In the genomic region with DNA sequence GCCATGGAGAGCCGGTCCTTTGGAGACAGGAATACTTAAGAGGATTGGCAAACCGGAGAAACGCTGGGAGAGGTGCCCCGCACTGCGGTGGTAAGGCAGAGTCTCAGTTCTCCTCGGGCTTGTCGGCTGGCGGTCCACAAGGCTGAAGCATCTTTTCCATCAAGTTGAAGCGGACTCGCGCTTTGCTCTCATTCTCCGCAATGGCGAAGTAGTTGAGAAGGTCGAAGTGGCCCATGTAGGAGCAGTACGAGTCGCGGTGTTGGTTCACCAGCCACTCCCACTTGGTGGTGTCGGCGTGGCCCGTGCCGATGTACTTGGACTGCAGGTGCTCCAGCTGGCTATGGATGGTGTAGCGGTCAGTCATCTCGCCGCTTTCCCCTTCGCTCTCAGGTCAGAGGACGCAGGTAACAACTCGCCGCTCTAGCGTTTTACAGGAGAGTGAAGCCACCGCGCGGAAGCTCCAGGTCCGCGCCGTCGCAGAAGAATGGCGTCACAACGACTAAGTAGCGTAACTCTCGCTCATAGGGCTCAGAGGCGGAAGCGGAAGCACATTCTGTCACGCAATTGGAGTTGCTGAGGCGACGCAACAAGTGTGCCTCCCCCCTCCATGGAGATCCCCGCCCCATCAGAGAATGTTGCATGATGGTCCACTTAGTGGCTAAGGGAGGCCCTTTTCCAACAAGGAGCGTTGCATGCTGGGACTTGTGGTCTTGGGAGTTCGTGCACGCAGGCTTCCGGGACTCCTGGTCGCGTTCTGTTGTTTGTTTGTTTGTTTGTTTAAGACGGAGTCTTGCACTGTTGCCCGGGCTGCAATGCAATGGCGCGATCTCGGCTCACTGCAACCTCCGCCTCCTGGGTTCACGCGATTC, we compare ENCODE assay signal across 1 cellular context.
TF ChIP-seq lines count a peak whose summit lies in the region.

A gene (minus strand): TSS at position 440 of the 869 bp plus-strand sequence. CDS start 76 bp downstream, at position 364.

TF ChIP-seq in K562, 482 proteins besides CTCF, POLR2A, EP300 and RAD21 (continued from another document and continues in another):
- TF ChIP-seq ZNF133 (CRISPR knock-in tag; IDR thresholded peaks at IDR 0.05) (no peak), ZNF217 (CRISPR knock-in tag; IDR thresholded peaks at IDR 0.05) (no peak), NUFIP1 (IDR thresholded peaks at IDR 0.05; ENCODE audit: partially characterized antibody) (no peak), JUN (IDR thresholded peaks at IDR 0.05; ENCODE audit: borderline replicate concordance, low read depth, low read length) (peak; percentile 55; the same call in 1 of the 2 replicates), JUN (CRISPR knock-in tag; IDR thresholded peaks at IDR 0.05; ENCODE audit: borderline replicate concordance) (no peak; the same call in 1 of the 2 replicates), ZNF778 (CRISPR knock-in tag; IDR thresholded peaks at IDR 0.05) (no peak), MAZ (CRISPR knock-in tag; conservative IDR thresholded peaks at IDR 0.05 in 1 of 2, IDR thresholded peaks at IDR 0.05 in 1 of 2) (peak; percentile 67 to 91), ZEB2 (IDR thresholded peaks at IDR 0.05) (peak; percentile 64; the same call in 1 of the 2 replicates), ESRRA (IDR thresholded peaks at IDR 0.05; ENCODE audit: borderline replicate concordance, low read depth) (peak; percentile 82), NFIC (IDR thresholded peaks at IDR 0.05) (peak; percentile 49; the same call in 1 of the 2 replicates), CREBBP (IDR thresholded peaks at IDR 0.05; ENCODE audit: low read depth, low read length) (no peak), ZKSCAN8 (CRISPR knock-in tag; IDR thresholded peaks at IDR 0.05) (no peak), XRCC5 (IDR thresholded peaks at IDR 0.05; ENCODE audit: low read depth, low read length) (no peak; the same call in 1 of the 2 replicates), TSC22D4 (tag; IDR thresholded peaks at IDR 0.05) (no peak), KDM2B (CRISPR knock-in tag; IDR thresholded peaks at IDR 0.05) (no peak), ZNF707 (CRISPR knock-in tag; conservative IDR thresholded peaks at IDR 0.05) (no peak), PTRF (tag; IDR thresholded peaks at IDR 0.05) (no peak), HMGN3 (IDR thresholded peaks at IDR 0.05; ENCODE audit: borderline replicate concordance, extremely low read depth, insufficient read length, low read depth, low read length) (no peak), NFE2L1 (tag; IDR thresholded peaks at IDR 0.05; ENCODE audit: borderline replicate concordance, low read depth) (no peak), ZNF408 (CRISPR knock-in tag; IDR thresholded peaks at IDR 0.05; ENCODE audit: low read depth) (no peak), SP2 (IDR thresholded peaks at IDR 0.05; ENCODE audit: extremely low read depth, low read depth, low read length, poor library complexity, severe bottlenecking) (peak; percentile 58), MAFK (IDR thresholded peaks at IDR 0.05; ENCODE audit: low read length) (peak; percentile 59), CBX8 (IDR thresholded peaks at IDR 0.05; ENCODE audit: borderline replicate concordance, extremely low read depth, low read depth, low read length, poor library complexity, severe bottlenecking) (no peak), NEUROD1 (IDR thresholded peaks at IDR 0.05; ENCODE audit: borderline replicate concordance, low read depth, low read length, partially characterized antibody) (peak; percentile 84)
- TF ChIP-seq, protein P1, sequence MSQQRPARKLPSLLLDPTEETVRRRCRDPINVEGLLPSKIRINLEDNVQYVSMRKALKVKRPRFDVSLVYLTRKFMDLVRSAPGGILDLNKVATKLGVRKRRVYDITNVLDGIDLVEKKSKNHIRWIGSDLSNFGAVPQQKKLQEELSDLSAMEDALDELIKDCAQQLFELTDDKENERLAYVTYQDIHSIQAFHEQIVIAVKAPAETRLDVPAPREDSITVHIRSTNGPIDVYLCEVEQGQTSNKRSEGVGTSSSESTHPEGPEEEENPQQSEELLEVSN (IDR thresholded peaks at IDR 0.05; ENCODE audit: borderline replicate concordance in 1 of 2, extremely low read depth in 1 of 2, insufficient read depth in 1 of 2, insufficient read length in 1 of 2, low read depth in 1 of 2, low read length in 1 of 2, poor library complexity in 1 of 2, severe bottlenecking in 1 of 2), result no peak
- TF ChIP-seq, protein P2, sequence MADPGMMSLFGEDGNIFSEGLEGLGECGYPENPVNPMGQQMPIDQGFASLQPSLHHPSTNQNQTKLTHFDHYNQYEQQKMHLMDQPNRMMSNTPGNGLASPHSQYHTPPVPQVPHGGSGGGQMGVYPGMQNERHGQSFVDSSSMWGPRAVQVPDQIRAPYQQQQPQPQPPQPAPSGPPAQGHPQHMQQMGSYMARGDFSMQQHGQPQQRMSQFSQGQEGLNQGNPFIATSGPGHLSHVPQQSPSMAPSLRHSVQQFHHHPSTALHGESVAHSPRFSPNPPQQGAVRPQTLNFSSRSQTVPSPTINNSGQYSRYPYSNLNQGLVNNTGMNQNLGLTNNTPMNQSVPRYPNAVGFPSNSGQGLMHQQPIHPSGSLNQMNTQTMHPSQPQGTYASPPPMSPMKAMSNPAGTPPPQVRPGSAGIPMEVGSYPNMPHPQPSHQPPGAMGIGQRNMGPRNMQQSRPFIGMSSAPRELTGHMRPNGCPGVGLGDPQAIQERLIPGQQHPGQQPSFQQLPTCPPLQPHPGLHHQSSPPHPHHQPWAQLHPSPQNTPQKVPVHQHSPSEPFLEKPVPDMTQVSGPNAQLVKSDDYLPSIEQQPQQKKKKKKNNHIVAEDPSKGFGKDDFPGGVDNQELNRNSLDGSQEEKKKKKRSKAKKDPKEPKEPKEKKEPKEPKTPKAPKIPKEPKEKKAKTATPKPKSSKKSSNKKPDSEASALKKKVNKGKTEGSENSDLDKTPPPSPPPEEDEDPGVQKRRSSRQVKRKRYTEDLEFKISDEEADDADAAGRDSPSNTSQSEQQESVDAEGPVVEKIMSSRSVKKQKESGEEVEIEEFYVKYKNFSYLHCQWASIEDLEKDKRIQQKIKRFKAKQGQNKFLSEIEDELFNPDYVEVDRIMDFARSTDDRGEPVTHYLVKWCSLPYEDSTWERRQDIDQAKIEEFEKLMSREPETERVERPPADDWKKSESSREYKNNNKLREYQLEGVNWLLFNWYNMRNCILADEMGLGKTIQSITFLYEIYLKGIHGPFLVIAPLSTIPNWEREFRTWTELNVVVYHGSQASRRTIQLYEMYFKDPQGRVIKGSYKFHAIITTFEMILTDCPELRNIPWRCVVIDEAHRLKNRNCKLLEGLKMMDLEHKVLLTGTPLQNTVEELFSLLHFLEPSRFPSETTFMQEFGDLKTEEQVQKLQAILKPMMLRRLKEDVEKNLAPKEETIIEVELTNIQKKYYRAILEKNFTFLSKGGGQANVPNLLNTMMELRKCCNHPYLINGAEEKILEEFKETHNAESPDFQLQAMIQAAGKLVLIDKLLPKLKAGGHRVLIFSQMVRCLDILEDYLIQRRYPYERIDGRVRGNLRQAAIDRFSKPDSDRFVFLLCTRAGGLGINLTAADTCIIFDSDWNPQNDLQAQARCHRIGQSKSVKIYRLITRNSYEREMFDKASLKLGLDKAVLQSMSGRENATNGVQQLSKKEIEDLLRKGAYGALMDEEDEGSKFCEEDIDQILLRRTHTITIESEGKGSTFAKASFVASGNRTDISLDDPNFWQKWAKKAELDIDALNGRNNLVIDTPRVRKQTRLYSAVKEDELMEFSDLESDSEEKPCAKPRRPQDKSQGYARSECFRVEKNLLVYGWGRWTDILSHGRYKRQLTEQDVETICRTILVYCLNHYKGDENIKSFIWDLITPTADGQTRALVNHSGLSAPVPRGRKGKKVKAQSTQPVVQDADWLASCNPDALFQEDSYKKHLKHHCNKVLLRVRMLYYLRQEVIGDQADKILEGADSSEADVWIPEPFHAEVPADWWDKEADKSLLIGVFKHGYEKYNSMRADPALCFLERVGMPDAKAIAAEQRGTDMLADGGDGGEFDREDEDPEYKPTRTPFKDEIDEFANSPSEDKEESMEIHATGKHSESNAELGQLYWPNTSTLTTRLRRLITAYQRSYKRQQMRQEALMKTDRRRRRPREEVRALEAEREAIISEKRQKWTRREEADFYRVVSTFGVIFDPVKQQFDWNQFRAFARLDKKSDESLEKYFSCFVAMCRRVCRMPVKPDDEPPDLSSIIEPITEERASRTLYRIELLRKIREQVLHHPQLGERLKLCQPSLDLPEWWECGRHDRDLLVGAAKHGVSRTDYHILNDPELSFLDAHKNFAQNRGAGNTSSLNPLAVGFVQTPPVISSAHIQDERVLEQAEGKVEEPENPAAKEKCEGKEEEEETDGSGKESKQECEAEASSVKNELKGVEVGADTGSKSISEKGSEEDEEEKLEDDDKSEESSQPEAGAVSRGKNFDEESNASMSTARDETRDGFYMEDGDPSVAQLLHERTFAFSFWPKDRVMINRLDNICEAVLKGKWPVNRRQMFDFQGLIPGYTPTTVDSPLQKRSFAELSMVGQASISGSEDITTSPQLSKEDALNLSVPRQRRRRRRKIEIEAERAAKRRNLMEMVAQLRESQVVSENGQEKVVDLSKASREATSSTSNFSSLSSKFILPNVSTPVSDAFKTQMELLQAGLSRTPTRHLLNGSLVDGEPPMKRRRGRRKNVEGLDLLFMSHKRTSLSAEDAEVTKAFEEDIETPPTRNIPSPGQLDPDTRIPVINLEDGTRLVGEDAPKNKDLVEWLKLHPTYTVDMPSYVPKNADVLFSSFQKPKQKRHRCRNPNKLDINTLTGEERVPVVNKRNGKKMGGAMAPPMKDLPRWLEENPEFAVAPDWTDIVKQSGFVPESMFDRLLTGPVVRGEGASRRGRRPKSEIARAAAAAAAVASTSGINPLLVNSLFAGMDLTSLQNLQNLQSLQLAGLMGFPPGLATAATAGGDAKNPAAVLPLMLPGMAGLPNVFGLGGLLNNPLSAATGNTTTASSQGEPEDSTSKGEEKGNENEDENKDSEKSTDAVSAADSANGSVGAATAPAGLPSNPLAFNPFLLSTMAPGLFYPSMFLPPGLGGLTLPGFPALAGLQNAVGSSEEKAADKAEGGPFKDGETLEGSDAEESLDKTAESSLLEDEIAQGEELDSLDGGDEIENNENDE (IDR thresholded peaks at IDR 0.05; ENCODE audit: low read depth, low read length), result no peak
- TF ChIP-seq, protein P3, sequence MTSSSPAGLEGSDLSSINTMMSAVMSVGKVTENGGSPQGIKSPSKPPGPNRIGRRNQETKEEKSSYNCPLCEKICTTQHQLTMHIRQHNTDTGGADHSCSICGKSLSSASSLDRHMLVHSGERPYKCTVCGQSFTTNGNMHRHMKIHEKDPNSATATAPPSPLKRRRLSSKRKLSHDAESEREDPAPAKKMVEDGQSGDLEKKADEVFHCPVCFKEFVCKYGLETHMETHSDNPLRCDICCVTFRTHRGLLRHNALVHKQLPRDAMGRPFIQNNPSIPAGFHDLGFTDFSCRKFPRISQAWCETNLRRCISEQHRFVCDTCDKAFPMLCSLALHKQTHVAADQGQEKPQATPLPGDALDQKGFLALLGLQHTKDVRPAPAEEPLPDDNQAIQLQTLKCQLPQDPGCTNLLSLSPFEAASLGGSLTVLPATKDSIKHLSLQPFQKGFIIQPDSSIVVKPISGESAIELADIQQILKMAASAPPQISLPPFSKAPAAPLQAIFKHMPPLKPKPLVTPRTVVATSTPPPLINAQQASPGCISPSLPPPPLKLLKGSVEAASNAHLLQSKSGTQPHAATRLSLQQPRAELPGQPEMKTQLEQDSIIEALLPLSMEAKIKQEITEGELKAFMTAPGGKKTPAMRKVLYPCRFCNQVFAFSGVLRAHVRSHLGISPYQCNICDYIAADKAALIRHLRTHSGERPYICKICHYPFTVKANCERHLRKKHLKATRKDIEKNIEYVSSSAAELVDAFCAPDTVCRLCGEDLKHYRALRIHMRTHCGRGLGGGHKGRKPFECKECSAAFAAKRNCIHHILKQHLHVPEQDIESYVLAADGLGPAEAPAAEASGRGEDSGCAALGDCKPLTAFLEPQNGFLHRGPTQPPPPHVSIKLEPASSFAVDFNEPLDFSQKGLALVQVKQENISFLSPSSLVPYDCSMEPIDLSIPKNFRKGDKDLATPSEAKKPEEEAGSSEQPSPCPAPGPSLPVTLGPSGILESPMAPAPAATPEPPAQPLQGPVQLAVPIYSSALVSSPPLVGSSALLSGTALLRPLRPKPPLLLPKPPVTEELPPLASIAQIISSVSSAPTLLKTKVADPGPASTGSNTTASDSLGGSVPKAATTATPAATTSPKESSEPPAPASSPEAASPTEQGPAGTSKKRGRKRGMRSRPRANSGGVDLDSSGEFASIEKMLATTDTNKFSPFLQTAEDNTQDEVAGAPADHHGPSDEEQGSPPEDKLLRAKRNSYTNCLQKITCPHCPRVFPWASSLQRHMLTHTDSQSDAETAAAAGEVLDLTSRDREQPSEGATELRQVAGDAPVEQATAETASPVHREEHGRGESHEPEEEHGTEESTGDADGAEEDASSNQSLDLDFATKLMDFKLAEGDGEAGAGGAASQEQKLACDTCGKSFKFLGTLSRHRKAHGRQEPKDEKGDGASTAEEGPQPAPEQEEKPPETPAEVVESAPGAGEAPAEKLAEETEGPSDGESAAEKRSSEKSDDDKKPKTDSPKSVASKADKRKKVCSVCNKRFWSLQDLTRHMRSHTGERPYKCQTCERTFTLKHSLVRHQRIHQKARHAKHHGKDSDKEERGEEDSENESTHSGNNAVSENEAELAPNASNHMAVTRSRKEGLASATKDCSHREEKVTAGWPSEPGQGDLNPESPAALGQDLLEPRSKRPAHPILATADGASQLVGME (CRISPR knock-in tag; IDR thresholded peaks at IDR 0.05), result peak; percentile 39; the same call in 1 of the 2 replicates
- TF ChIP-seq, protein P4, sequence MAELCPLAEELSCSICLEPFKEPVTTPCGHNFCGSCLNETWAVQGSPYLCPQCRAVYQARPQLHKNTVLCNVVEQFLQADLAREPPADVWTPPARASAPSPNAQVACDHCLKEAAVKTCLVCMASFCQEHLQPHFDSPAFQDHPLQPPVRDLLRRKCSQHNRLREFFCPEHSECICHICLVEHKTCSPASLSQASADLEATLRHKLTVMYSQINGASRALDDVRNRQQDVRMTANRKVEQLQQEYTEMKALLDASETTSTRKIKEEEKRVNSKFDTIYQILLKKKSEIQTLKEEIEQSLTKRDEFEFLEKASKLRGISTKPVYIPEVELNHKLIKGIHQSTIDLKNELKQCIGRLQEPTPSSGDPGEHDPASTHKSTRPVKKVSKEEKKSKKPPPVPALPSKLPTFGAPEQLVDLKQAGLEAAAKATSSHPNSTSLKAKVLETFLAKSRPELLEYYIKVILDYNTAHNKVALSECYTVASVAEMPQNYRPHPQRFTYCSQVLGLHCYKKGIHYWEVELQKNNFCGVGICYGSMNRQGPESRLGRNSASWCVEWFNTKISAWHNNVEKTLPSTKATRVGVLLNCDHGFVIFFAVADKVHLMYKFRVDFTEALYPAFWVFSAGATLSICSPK (IDR thresholded peaks at IDR 0.05; ENCODE audit: borderline replicate concordance), result no peak
- TF ChIP-seq, protein P5, sequence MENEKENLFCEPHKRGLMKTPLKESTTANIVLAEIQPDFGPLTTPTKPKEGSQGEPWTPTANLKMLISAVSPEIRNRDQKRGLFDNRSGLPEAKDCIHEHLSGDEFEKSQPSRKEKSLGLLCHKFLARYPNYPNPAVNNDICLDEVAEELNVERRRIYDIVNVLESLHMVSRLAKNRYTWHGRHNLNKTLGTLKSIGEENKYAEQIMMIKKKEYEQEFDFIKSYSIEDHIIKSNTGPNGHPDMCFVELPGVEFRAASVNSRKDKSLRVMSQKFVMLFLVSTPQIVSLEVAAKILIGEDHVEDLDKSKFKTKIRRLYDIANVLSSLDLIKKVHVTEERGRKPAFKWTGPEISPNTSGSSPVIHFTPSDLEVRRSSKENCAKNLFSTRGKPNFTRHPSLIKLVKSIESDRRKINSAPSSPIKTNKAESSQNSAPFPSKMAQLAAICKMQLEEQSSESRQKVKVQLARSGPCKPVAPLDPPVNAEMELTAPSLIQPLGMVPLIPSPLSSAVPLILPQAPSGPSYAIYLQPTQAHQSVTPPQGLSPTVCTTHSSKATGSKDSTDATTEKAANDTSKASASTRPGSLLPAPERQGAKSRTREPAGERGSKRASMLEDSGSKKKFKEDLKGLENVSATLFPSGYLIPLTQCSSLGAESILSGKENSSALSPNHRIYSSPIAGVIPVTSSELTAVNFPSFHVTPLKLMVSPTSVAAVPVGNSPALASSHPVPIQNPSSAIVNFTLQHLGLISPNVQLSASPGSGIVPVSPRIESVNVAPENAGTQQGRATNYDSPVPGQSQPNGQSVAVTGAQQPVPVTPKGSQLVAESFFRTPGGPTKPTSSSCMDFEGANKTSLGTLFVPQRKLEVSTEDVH (IDR thresholded peaks at IDR 0.05; ENCODE audit: low read depth, partially characterized antibody), result peak; percentile 100
